In the genomic region with DNA sequence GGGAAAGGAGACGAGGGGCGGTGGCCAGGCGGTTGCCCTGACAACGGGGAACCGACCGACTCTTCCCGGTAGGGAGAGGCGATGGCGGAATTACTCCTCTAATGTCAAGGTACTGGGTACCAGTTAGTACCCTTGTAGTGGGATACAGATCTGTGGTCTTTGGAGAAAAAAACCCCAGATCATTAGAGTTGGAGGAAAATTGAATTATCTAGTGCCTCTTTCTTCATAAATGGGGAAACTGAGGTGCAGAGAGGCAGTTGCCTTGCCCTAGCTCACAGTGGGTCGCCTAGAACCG, we compare ENCODE assay signal across 8 cellular contexts. TPM values are rescaled to one million over a fixed set of nuclear protein-coding genes. Genes with fewer than 3 reads are reported as not detected.
DNase-seq lines count a peak whose midpoint lies in the region; ATAC-seq and TF ChIP-seq lines count a peak whose summit lies in the region.

No MANE protein-coding gene starts in this region.

- no peak for TF ChIP-seq POLR2A in GM18505 (IDR thresholded peaks at IDR 0.05; ENCODE audit: borderline replicate concordance, extremely low read depth, insufficient read depth, insufficient read length)

- H3K36me3 ChIP-seq in KOPT-K1 (ENCODE audit: insufficient read depth, low read length) (no peaks in the 10 kb centered on the region), mucosa of descending colon (ENCODE audit: low read depth) (no peaks in the 10 kb centered on the region)

- peaks cover 10% of the 10 kb centered on the region for H3K4me1 ChIP-seq in mucosa of descending colon (ENCODE audit: low read depth)

- TF ChIP-seq CTCF in 22Rv1 (IDR thresholded peaks at IDR 0.05) (no peak), mucosa of descending colon (IDR thresholded peaks at IDR 0.05) (no peak)

- no peak for ATAC-seq in mucosa of descending colon
- ATAC-seq in GM19035 (IDR thresholded peaks at IDR 0.05; ENCODE audit: unreplicated experiment) = no peak
- no peak for ATAC-seq in HG02885 (IDR thresholded peaks at IDR 0.05; ENCODE audit: poor library complexity, unreplicated experiment)
- ATAC-seq in GM18505 (IDR thresholded peaks at IDR 0.05; ENCODE audit: unreplicated experiment) = no peak

- H3K9me3 ChIP-seq in KOPT-K1 (ENCODE audit: insufficient read depth, low read length, poor library complexity, severe bottlenecking) = no peaks in the 10 kb centered on the region
- no peaks in the 10 kb centered on the region for H3K9me3 ChIP-seq in mucosa of descending colon

- no peak for DNase-seq in mucosa of descending colon
- DNase-seq in nucleus accumbens (lab: John Stamatoyannopoulos, UW) = no peak

- H3K4me3 ChIP-seq in mucosa of descending colon = peak overlapping the region; percentile 58

- intact Hi-C loops in mucosa of descending colon (cut with DNase I, micrococcal nuclease) = no loop called here

- H3K27ac ChIP-seq in 22Rv1 (peak overlapping the region; percentile 89), KOPT-K1 (ENCODE audit: low read depth, low read length, poor library complexity, severe bottlenecking) (peak overlapping the region; percentile 88), cingulate gyrus (ENCODE audit: low read depth, low read length) (peak overlapping the region; percentile 99)

RNA-seq across cellular contexts. Expression of a gene that starts 0.5 kb away (rescaled TPM):
- total RNA-seq in mucosa of descending colon = 10 to 100 TPM; 47.5 to 54.5 (median 52.9) TPM

RNA-seq across cellular contexts. Expression of a gene that starts 27.7 kb away (rescaled TPM):
- total RNA-seq in mucosa of descending colon = not detected

RNA-seq across cellular contexts. Expression of a gene that starts 58.6 kb away (rescaled TPM):
- 10 to 100 TPM; 11.2 to 62.9 (median 19.3) TPM for total RNA-seq in mucosa of descending colon
